1 cellular context compared by ENCODE assay signal in the genomic region with DNA sequence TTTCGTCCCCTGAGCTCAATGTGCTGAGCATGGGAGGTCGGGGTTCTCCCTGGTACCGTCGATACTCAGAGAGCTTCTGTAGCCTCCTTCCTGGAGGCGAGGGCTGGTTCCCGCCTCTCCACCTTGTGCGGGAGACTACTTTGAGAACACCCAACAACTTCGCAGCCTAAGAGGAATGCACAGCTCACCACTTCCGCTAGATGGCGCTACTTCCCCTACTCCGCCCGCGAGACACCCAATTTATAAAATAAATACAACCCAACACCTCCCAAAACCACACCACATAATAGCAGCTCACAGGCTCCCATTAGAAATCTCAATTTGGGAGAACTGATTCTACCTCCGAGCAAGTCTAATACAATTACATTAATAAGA.
TF ChIP-seq lines count a peak whose summit lies in the region.

No MANE protein-coding gene starts in this region.

TF ChIP-seq in WTC11, 78 proteins besides CTCF, POLR2A, EP300 and RAD21 (continued from another document):
- TF ChIP-seq GTF2I (CRISPR knock-in tag; conservative IDR thresholded peaks at IDR 0.05) (no peak), SP1 (CRISPR knock-in tag; conservative IDR thresholded peaks at IDR 0.05) (0 out of 2 replicates have a peak, but pooled peaks have one; percentile 31), SMAD4 (CRISPR knock-in tag; IDR thresholded peaks at IDR 0.05) (no peak), TEAD1 (CRISPR knock-in tag; IDR thresholded peaks at IDR 0.05) (no peak)
TF ChIP-seq in WTC11: peak in this region for 3.
